ENCODE assay signal across 1 cellular context in genomic region chr6:138987643-138988468, GRCh38.
TF ChIP-seq lines count a peak whose summit lies in the region.

Gene REPS1 (minus strand): TSS chr6:138988253. CDS start chr6:138987682, 571 bp downstream.

TF ChIP-seq in HEK293, 187 proteins besides CTCF, POLR2A, EP300 and RAD21 (continued from another document and continues in another):
- TF ChIP-seq TRIM28 (IDR thresholded peaks at IDR 0.05; ENCODE audit: borderline replicate concordance, low read length) (no peak), ZNF843 (tag by site-specific recombination; IDR thresholded peaks at IDR 0.05) (peak; percentile 61), ZNF600 (tag by site-specific recombination; IDR thresholded peaks at IDR 0.05) (peak; percentile 73), FEZF1 (tag by site-specific recombination; IDR thresholded peaks at IDR 0.05) (no peak), ZNF626 (tag by site-specific recombination; IDR thresholded peaks at IDR 0.05) (no peak), ZNF624 (tag by site-specific recombination; IDR thresholded peaks at IDR 0.05) (no peak), ZNF423 (tag by site-specific recombination; IDR thresholded peaks at IDR 0.05) (no peak), ZNF677 (tag by site-specific recombination; IDR thresholded peaks at IDR 0.05) (0 out of 2 replicates have a peak, but pooled peaks have one; percentile 3), ZNF692 (tag by site-specific recombination; IDR thresholded peaks at IDR 0.05) (peak; percentile 62), SP3 (tag by site-specific recombination; IDR thresholded peaks at IDR 0.05) (peak; percentile 75), ZNF76 (tag by site-specific recombination; IDR thresholded peaks at IDR 0.05; ENCODE audit: borderline replicate concordance, low read depth) (peak; percentile 67; the same call in 1 of the 2 replicates), IKZF3 (tag by site-specific recombination; IDR thresholded peaks at IDR 0.05) (peak; percentile 85; the same call in 1 of the 2 replicates), ZNF239 (tag by site-specific recombination; IDR thresholded peaks at IDR 0.05) (no peak), ZNF2 (tag by site-specific recombination; IDR thresholded peaks at IDR 0.05) (peak; percentile 87), ZNF157 (tag by site-specific recombination; IDR thresholded peaks at IDR 0.05) (no peak), ZNF792 (tag by site-specific recombination; IDR thresholded peaks at IDR 0.05) (no peak), ZSCAN18 (tag by site-specific recombination; IDR thresholded peaks at IDR 0.05) (no peak), ZBTB6 (tag by site-specific recombination; IDR thresholded peaks at IDR 0.05) (peak; percentile 58; the same call in 1 of the 2 replicates), ZNF311 (tag by site-specific recombination; IDR thresholded peaks at IDR 0.05; ENCODE audit: borderline replicate concordance) (no peak), GLI4 (tag by site-specific recombination; IDR thresholded peaks at IDR 0.05) (peak; percentile 73; the same call in 1 of the 2 replicates), ZNF514 (tag by site-specific recombination; IDR thresholded peaks at IDR 0.05) (no peak), ZBTB48 (tag by site-specific recombination; IDR thresholded peaks at IDR 0.05) (peak; percentile 35; the same call in 1 of the 2 replicates), ZNF223 (tag by site-specific recombination; IDR thresholded peaks at IDR 0.05) (0 out of 2 replicates have a peak, but pooled peaks have one; percentile 42), ZNF660 (tag by site-specific recombination; IDR thresholded peaks at IDR 0.05) (peak; percentile 90), ZNF580 (tag by site-specific recombination; IDR thresholded peaks at IDR 0.05) (peak; percentile 69), ZNF48 (tag by site-specific recombination; IDR thresholded peaks at IDR 0.05) (no peak), ZBTB21 (tag by site-specific recombination; IDR thresholded peaks at IDR 0.05) (no peak; the same call in 1 of the 2 replicates), HOXA7 (CRISPR knock-in tag; IDR thresholded peaks at IDR 0.05; ENCODE audit: borderline replicate concordance) (no peak), ZNF621 (tag by site-specific recombination; IDR thresholded peaks at IDR 0.05) (no peak), ZNF701 (tag by site-specific recombination; IDR thresholded peaks at IDR 0.05) (no peak), SP2 (tag by site-specific recombination; IDR thresholded peaks at IDR 0.05) (peak; percentile 74), GLIS2 (tag by site-specific recombination; IDR thresholded peaks at IDR 0.05) (no peak), ZNF777 (tag by site-specific recombination; IDR thresholded peaks at IDR 0.05; ENCODE audit: borderline replicate concordance) (no peak), SCRT2 (tag by site-specific recombination; IDR thresholded peaks at IDR 0.05) (no peak; the same call in 1 of the 2 replicates), ZNF248 (tag by site-specific recombination; IDR thresholded peaks at IDR 0.05) (no peak), ZNF544 (tag by site-specific recombination; IDR thresholded peaks at IDR 0.05) (no peak), ZNF510 (tag by site-specific recombination; IDR thresholded peaks at IDR 0.05; ENCODE audit: insufficient replicate concordance) (no peak), ZNF707 (tag by site-specific recombination; IDR thresholded peaks at IDR 0.05) (no peak), GFI1B (tag by site-specific recombination; IDR thresholded peaks at IDR 0.05) (no peak), ZNF292 (tag by site-specific recombination; IDR thresholded peaks at IDR 0.05; ENCODE audit: borderline replicate concordance, low read depth) (no peak), ZBTB49 (tag by site-specific recombination; IDR thresholded peaks at IDR 0.05; ENCODE audit: low read depth) (no peak), ZNF776 (tag by site-specific recombination; IDR thresholded peaks at IDR 0.05; ENCODE audit: borderline replicate concordance) (no peak), ZNF174 (tag by site-specific recombination; IDR thresholded peaks at IDR 0.05) (no peak), ZSCAN30 (tag by site-specific recombination; IDR thresholded peaks at IDR 0.05) (peak; percentile 88), ZNF24 (tag by site-specific recombination; IDR thresholded peaks at IDR 0.05) (peak; percentile 77; the same call in 1 of the 2 replicates)
- TF ChIP-seq, protein P1, sequence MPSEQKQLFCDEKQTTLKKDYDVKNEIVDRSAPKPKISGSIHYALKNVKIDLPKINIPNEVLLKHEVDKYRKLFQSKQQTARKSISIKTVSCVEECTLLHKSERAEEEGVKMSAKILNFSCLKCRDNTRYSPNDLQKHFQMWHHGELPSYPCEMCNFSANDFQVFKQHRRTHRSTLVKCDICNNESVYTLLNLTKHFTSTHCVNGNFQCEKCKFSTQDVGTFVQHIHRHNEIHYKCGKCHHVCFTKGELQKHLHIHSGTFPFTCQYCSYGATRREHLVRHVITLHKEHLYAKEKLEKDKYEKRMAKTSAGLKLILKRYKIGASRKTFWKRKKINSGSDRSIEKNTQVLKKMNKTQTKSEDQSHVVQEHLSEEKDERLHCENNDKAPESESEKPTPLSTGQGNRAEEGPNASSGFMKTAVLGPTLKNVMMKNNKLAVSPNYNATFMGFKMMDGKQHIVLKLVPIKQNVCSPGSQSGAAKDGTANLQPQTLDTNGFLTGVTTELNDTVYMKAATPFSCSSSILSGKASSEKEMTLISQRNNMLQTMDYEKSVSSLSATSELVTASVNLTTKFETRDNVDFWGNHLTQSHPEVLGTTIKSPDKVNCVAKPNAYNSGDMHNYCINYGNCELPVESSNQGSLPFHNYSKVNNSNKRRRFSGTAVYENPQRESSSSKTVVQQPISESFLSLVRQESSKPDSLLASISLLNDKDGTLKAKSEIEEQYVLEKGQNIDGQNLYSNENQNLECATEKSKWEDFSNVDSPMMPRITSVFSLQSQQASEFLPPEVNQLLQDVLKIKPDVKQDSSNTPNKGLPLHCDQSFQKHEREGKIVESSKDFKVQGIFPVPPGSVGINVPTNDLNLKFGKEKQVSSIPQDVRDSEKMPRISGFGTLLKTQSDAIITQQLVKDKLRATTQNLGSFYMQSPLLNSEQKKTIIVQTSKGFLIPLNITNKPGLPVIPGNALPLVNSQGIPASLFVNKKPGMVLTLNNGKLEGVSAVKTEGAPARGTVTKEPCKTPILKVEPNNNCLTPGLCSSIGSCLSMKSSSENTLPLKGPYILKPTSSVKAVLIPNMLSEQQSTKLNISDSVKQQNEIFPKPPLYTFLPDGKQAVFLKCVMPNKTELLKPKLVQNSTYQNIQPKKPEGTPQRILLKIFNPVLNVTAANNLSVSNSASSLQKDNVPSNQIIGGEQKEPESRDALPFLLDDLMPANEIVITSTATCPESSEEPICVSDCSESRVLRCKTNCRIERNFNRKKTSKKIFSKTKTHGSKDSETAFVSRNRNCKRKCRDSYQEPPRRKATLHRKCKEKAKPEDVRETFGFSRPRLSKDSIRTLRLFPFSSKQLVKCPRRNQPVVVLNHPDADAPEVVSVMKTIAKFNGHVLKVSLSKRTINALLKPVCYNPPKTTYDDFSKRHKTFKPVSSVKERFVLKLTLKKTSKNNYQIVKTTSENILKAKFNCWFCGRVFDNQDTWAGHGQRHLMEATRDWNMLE (tag by site-specific recombination; conservative IDR thresholded peaks at IDR 0.05; ENCODE audit: low read depth), result no peak
- TF ChIP-seq, protein P2, sequence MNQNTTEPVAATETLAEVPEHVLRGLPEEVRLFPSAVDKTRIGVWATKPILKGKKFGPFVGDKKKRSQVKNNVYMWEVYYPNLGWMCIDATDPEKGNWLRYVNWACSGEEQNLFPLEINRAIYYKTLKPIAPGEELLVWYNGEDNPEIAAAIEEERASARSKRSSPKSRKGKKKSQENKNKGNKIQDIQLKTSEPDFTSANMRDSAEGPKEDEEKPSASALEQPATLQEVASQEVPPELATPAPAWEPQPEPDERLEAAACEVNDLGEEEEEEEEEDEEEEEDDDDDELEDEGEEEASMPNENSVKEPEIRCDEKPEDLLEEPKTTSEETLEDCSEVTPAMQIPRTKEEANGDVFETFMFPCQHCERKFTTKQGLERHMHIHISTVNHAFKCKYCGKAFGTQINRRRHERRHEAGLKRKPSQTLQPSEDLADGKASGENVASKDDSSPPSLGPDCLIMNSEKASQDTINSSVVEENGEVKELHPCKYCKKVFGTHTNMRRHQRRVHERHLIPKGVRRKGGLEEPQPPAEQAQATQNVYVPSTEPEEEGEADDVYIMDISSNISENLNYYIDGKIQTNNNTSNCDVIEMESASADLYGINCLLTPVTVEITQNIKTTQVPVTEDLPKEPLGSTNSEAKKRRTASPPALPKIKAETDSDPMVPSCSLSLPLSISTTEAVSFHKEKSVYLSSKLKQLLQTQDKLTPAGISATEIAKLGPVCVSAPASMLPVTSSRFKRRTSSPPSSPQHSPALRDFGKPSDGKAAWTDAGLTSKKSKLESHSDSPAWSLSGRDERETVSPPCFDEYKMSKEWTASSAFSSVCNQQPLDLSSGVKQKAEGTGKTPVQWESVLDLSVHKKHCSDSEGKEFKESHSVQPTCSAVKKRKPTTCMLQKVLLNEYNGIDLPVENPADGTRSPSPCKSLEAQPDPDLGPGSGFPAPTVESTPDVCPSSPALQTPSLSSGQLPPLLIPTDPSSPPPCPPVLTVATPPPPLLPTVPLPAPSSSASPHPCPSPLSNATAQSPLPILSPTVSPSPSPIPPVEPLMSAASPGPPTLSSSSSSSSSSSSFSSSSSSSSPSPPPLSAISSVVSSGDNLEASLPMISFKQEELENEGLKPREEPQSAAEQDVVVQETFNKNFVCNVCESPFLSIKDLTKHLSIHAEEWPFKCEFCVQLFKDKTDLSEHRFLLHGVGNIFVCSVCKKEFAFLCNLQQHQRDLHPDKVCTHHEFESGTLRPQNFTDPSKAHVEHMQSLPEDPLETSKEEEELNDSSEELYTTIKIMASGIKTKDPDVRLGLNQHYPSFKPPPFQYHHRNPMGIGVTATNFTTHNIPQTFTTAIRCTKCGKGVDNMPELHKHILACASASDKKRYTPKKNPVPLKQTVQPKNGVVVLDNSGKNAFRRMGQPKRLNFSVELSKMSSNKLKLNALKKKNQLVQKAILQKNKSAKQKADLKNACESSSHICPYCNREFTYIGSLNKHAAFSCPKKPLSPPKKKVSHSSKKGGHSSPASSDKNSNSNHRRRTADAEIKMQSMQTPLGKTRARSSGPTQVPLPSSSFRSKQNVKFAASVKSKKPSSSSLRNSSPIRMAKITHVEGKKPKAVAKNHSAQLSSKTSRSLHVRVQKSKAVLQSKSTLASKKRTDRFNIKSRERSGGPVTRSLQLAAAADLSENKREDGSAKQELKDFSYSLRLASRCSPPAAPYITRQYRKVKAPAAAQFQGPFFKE (tag by site-specific recombination; IDR thresholded peaks at IDR 0.05; ENCODE audit: borderline replicate concordance), result no peak
- TF ChIP-seq, protein P3, sequence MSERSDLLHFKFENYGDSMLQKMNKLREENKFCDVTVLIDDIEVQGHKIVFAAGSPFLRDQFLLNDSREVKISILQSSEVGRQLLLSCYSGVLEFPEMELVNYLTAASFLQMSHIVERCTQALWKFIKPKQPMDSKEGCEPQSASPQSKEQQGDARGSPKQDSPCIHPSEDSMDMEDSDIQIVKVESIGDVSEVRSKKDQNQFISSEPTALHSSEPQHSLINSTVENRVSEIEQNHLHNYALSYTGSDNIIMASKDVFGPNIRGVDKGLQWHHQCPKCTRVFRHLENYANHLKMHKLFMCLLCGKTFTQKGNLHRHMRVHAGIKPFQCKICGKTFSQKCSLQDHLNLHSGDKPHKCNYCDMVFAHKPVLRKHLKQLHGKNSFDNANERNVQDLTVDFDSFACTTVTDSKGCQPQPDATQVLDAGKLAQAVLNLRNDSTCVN (tag by site-specific recombination; optimal IDR thresholded peaks at IDR 0.05), result peak; percentile 99
